Comparison of ENCODE assay signal across 18 cellular contexts in genomic region chr11:18490736-18491485, GRCh38. TPM values are rescaled to one million over a fixed set of nuclear protein-coding genes. Genes with fewer than 3 reads are reported as not detected.
DNase-seq lines count a peak whose midpoint lies in the region; ATAC-seq and TF ChIP-seq lines count a peak whose summit lies in the region.
"Had no signal": no experiment of that assay in that cellular context is flagged by ENCODE, and none has a peak within 500 bp of the region (broad histone marks: within the 10 kb centered on the region; RNA-seq: fewer than 3 reads in every experiment).

No MANE protein-coding gene starts in this region.

- no peak for ATAC-seq in natural killer cell
- ATAC-seq in natural killer cell treated with Interleukin-12 subunit alpha and Interleukin-12 subunit beta and Interleukin-15 and Interleukin-18, amount 100 ng/mL, for 72 hours = no peak
- ATAC-seq: effector memory CD8-positive, alpha-beta T cell had no signal

- peak overlapping the region in 58 of 59 donors; percentile 35 to 87 (median 71) for H3K27ac ChIP-seq in dorsolateral prefrontal cortex
- H3K27ac ChIP-seq: tibial artery had no signal

- H3K27me3 Mint-ChIP-seq in natural killer cell (ENCODE audit: low read depth in 2 of 2) = no peaks in the 10 kb centered on the region
- no peaks in the 10 kb centered on the region for H3K27me3 Mint-ChIP-seq in natural killer cell treated with Interleukin-12 subunit alpha and Interleukin-12 subunit beta and Interleukin-15 and Interleukin-18, amount 100 ng/mL, for 72 hours
- H3K27me3 Mint-ChIP-seq: activated CD4-positive, alpha-beta memory T cell treated with anti-CD3 and anti-CD28 coated beads, Interleukin-2, amount 10 ng/mL, durations not matched to agents 7 days and 5 days; activated naive CD8-positive, alpha-beta T cell treated with anti-CD3 and anti-CD28 coated beads for 36 hours; CD4-positive, alpha-beta memory T cell; effector memory CD8-positive, alpha-beta T cell had no signal

- peak overlapping the region; percentile 11 to 45 for H3K27ac Mint-ChIP-seq in natural killer cell
- H3K27ac Mint-ChIP-seq in natural killer cell treated with Interleukin-12 subunit alpha and Interleukin-12 subunit beta and Interleukin-15 and Interleukin-18, amount 100 ng/mL, for 72 hours = no peak overlapping the region
- H3K27ac Mint-ChIP-seq: activated CD4-positive, alpha-beta memory T cell treated with anti-CD3 and anti-CD28 coated beads, Interleukin-2, amount 10 ng/mL, durations not matched to agents 7 days and 5 days; activated naive CD8-positive, alpha-beta T cell treated with anti-CD3 and anti-CD28 coated beads for 36 hours had no signal

- no peak overlapping the region for H3K4me3 Mint-ChIP-seq in natural killer cell
- no peak overlapping the region for H3K4me3 Mint-ChIP-seq in natural killer cell treated with Interleukin-12 subunit alpha and Interleukin-12 subunit beta and Interleukin-15 and Interleukin-18, amount 100 ng/mL, for 72 hours
- H3K4me3 Mint-ChIP-seq: activated CD4-positive, alpha-beta memory T cell treated with anti-CD3 and anti-CD28 coated beads, Interleukin-2, amount 10 ng/mL, durations not matched to agents 7 days and 5 days; activated naive CD8-positive, alpha-beta T cell treated with anti-CD3 and anti-CD28 coated beads for 36 hours; CD4-positive, alpha-beta memory T cell; effector memory CD8-positive, alpha-beta T cell had no signal

- H3K36me3 Mint-ChIP-seq in natural killer cell = peaks cover 14% of the 10 kb centered on the region
- H3K36me3 Mint-ChIP-seq in natural killer cell treated with Interleukin-12 subunit alpha and Interleukin-12 subunit beta and Interleukin-15 and Interleukin-18, amount 100 ng/mL, for 72 hours = peaks cover 14% of the 10 kb centered on the region

- no peaks in the 10 kb centered on the region for H3K27me3 ChIP-seq in dorsolateral prefrontal cortex
- H3K27me3 ChIP-seq: pancreas, tibial artery had no signal

- DNase-seq in natural killer cell (no peak), dorsolateral prefrontal cortex (peak in 8 of 10 donors; percentile 5 to 72 (median 40)), middle frontal gyrus (ENCODE audit: extremely low spot score, low spot score) (peak; percentile 19), DMS 273 (lab: John Stamatoyannopoulos, UW; ENCODE audit: unreplicated experiment) (no peak), HUDEP-2 (lab: John Stamatoyannopoulos, UW; ENCODE audit: unreplicated experiment in 76 of 76) (no peak), NCI-H2171 (lab: John Stamatoyannopoulos, UW) (no peak)
- no peak for DNase-seq in natural killer cell treated with Interleukin-12 subunit alpha and Interleukin-12 subunit beta and Interleukin-15 and Interleukin-18, amount 100 ng/mL, for 72 hours (ENCODE audit: low spot score)
- no peak for DNase-seq in NK-92 treated with Interleukin-12 subunit alpha and Interleukin-12 subunit beta, amount 100 ng/mL, for 24 hours (lab: John Stamatoyannopoulos, UW)
- DNase-seq: activated CD4-positive, alpha-beta memory T cell treated with anti-CD3 and anti-CD28 coated beads, Interleukin-2, amount 10 ng/mL, durations not matched to agents 7 days and 5 days; activated naive CD8-positive, alpha-beta T cell treated with anti-CD3 and anti-CD28 coated beads for 36 hours; activated T-cell treated with anti-CD3 and anti-CD28 coated beads, Interleukin-2, amount 50 U/mL, for 48 hours; effector memory CD8-positive, alpha-beta T cell; NCI-H1436; pancreas; stimulated activated CD4-positive, alpha-beta T cell treated with anti-CD3 and anti-CD28 coated beads, Interleukin-4, amount 100 ng/mL, for 4 hours; stimulated activated CD8-positive, alpha-beta memory T cell treated with anti-CD3 and anti-CD28 coated beads, Interleukin-4, amount 100 ng/mL, for 48 hours; tibial artery had no signal

- H3K4me1 Mint-ChIP-seq in natural killer cell = peaks cover 5 to 35% of the 10 kb centered on the region in 2 donors
- peaks cover 5 to 8% of the 10 kb centered on the region in 2 donors for H3K4me1 Mint-ChIP-seq in natural killer cell treated with Interleukin-12 subunit alpha and Interleukin-12 subunit beta and Interleukin-15 and Interleukin-18, amount 100 ng/mL, for 72 hours (ENCODE audit: low read depth in 2 of 2)
- H3K4me1 Mint-ChIP-seq: activated CD4-positive, alpha-beta memory T cell treated with anti-CD3 and anti-CD28 coated beads, Interleukin-2, amount 10 ng/mL, durations not matched to agents 7 days and 5 days had no signal

- no peaks in the 10 kb centered on the region for H3K9me3 Mint-ChIP-seq in natural killer cell
- no peaks in the 10 kb centered on the region for H3K9me3 Mint-ChIP-seq in natural killer cell treated with Interleukin-12 subunit alpha and Interleukin-12 subunit beta and Interleukin-15 and Interleukin-18, amount 100 ng/mL, for 72 hours
- H3K9me3 Mint-ChIP-seq: activated CD4-positive, alpha-beta memory T cell treated with anti-CD3 and anti-CD28 coated beads, Interleukin-2, amount 10 ng/mL, durations not matched to agents 7 days and 5 days; activated naive CD8-positive, alpha-beta T cell treated with anti-CD3 and anti-CD28 coated beads for 36 hours; effector memory CD8-positive, alpha-beta T cell had no signal

- intact Hi-C loops in natural killer cell (cut with micrococcal nuclease) (no loop called here), dorsolateral prefrontal cortex (cut with DNase I) (no loop called here)

- H3K4me3 ChIP-seq in dorsolateral prefrontal cortex = peak overlapping the region in 25 of 59 donors; percentile 2 to 42 (median 18)
- H3K4me3 ChIP-seq: pancreas, tibial artery had no signal

- TF ChIP-seq CTCF in natural killer cell (IDR thresholded peaks at IDR 0.05) (no peak), dorsolateral prefrontal cortex (IDR thresholded peaks at IDR 0.05 in 54 of 56, conservative IDR thresholded peaks at IDR 0.05 in 2 of 56; ENCODE audit: low read depth in 1 of 56, partially characterized antibody in 56 of 56) (no peak)

RNA-seq across cellular contexts. Expression of gene LDHAL6A, which starts 35.3 kb away (rescaled TPM):
- total RNA-seq in natural killer cell = under 1 TPM; 0.15 to 0.82 (median 0.72) TPM
- not detected for total RNA-seq in natural killer cell treated with Interleukin-12 subunit alpha and Interleukin-12 subunit beta and Interleukin-15 and Interleukin-18, amount 100 ng/mL, for 72 hours
- total RNA-seq in dorsolateral prefrontal cortex = 1 to 10 TPM in 14 of 120 experiments, under 1 TPM in 72, not detected in 34; 0.16 to 2.2 (median 0.61) TPM
- total RNA-seq: activated CD4-positive, alpha-beta memory T cell treated with anti-CD3 and anti-CD28 coated beads, Interleukin-2, amount 10 ng/mL, durations not matched to agents 7 days and 5 days; activated naive CD8-positive, alpha-beta T cell treated with anti-CD3 and anti-CD28 coated beads for 36 hours; pancreas had no signal

RNA-seq across cellular contexts. Expression of gene TSG101, which starts 35.8 kb away (rescaled TPM):
- 10 to 100 TPM; 22.7 to 35.2 (median 23.0) TPM for total RNA-seq in natural killer cell
- 10 to 100 TPM; 25.3 to 38.7 TPM for total RNA-seq in natural killer cell treated with Interleukin-12 subunit alpha and Interleukin-12 subunit beta and Interleukin-15 and Interleukin-18, amount 100 ng/mL, for 72 hours
- total RNA-seq in dorsolateral prefrontal cortex = 10 to 100 TPM; 26.8 to 73.5 (median 51.6) TPM

Comparison
In these comparisons a context has a peak if more than half of its experiments do, and no peak if none do; other contexts are left out.
1. H3K27ac Mint-ChIP-seq: peak in natural killer cell (2 of 2); none in natural killer cell treated with Interleukin-12 subunit alpha and Interleukin-12 subunit beta and Interleukin-15 and Interleukin-18, amount 100 ng/mL, for 72 hours (0 of 2).
2. DNase-seq: peak in dorsolateral prefrontal cortex (8 of 10) and middle frontal gyrus (single experiment); none in natural killer cell (single experiment), natural killer cell treated with Interleukin-12 subunit alpha and Interleukin-12 subunit beta and Interleukin-15 and Interleukin-18, amount 100 ng/mL, for 72 hours (single experiment), DMS 273 (single experiment), HUDEP-2 (0 of 76), NK-92 treated with Interleukin-12 subunit alpha and Interleukin-12 subunit beta, amount 100 ng/mL, for 24 hours (single experiment) and NCI-H2171 (single experiment).